In the genomic region with DNA sequence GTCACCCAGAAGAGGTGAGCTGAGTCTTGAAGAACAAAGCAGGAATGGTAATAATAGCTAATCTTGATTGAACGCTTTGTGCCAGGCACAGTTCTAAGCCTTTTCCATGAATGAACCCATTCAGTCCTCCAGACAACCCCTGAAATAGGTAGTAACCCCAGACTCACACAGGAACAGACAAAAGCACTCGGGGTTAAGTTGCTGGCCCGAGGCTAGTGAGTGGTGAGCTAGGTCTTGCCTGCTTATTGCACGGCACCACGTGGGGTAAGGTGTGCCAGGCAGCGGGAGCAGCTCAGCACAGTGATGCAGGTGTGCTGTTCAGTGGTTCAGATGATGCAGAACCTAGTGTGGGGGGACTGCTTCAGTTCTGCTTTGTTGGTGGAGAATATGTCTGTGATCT, we compare ENCODE assay signal across 2 cellular contexts.
TF ChIP-seq lines count a peak whose summit lies in the region.

No MANE protein-coding gene starts in this region.

TF ChIP-seq in IMR-90, 13 proteins besides CTCF, POLR2A, EP300 and RAD21:
- TF ChIP-seq, protein P1, sequence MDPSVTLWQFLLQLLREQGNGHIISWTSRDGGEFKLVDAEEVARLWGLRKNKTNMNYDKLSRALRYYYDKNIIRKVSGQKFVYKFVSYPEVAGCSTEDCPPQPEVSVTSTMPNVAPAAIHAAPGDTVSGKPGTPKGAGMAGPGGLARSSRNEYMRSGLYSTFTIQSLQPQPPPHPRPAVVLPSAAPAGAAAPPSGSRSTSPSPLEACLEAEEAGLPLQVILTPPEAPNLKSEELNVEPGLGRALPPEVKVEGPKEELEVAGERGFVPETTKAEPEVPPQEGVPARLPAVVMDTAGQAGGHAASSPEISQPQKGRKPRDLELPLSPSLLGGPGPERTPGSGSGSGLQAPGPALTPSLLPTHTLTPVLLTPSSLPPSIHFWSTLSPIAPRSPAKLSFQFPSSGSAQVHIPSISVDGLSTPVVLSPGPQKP (IDR thresholded peaks at IDR 0.05; ENCODE audit: borderline replicate concordance, low read depth, low read length): no peak
- TF ChIP-seq MAFK (IDR thresholded peaks at IDR 0.05; ENCODE audit: low read depth, low read length): no peak

TF ChIP-seq in WTC11, 78 proteins besides CTCF, POLR2A, EP300 and RAD21:
- TF ChIP-seq NR2C2 (CRISPR knock-in tag; IDR thresholded peaks at IDR 0.05): no peak
- TF ChIP-seq CREB1 (CRISPR knock-in tag; IDR thresholded peaks at IDR 0.05): no peak
- TF ChIP-seq USF1 (CRISPR knock-in tag; IDR thresholded peaks at IDR 0.05): no peak
- TF ChIP-seq ZNF423 (CRISPR knock-in tag; IDR thresholded peaks at IDR 0.05): no peak
- TF ChIP-seq OVOL2 (CRISPR knock-in tag; IDR thresholded peaks at IDR 0.05; ENCODE audit: borderline replicate concordance): no peak
- TF ChIP-seq MLX (CRISPR knock-in tag; IDR thresholded peaks at IDR 0.05): no peak
- TF ChIP-seq ERG (CRISPR knock-in tag; IDR thresholded peaks at IDR 0.05): no peak
- TF ChIP-seq, protein P2, sequence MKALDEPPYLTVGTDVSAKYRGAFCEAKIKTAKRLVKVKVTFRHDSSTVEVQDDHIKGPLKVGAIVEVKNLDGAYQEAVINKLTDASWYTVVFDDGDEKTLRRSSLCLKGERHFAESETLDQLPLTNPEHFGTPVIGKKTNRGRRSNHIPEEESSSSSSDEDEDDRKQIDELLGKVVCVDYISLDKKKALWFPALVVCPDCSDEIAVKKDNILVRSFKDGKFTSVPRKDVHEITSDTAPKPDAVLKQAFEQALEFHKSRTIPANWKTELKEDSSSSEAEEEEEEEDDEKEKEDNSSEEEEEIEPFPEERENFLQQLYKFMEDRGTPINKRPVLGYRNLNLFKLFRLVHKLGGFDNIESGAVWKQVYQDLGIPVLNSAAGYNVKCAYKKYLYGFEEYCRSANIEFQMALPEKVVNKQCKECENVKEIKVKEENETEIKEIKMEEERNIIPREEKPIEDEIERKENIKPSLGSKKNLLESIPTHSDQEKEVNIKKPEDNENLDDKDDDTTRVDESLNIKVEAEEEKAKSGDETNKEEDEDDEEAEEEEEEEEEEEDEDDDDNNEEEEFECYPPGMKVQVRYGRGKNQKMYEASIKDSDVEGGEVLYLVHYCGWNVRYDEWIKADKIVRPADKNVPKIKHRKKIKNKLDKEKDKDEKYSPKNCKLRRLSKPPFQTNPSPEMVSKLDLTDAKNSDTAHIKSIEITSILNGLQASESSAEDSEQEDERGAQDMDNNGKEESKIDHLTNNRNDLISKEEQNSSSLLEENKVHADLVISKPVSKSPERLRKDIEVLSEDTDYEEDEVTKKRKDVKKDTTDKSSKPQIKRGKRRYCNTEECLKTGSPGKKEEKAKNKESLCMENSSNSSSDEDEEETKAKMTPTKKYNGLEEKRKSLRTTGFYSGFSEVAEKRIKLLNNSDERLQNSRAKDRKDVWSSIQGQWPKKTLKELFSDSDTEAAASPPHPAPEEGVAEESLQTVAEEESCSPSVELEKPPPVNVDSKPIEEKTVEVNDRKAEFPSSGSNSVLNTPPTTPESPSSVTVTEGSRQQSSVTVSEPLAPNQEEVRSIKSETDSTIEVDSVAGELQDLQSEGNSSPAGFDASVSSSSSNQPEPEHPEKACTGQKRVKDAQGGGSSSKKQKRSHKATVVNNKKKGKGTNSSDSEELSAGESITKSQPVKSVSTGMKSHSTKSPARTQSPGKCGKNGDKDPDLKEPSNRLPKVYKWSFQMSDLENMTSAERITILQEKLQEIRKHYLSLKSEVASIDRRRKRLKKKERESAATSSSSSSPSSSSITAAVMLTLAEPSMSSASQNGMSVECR (CRISPR knock-in tag; IDR thresholded peaks at IDR 0.05; ENCODE audit: borderline replicate concordance): no peak
- no peak for TF ChIP-seq RELA (CRISPR knock-in tag; IDR thresholded peaks at IDR 0.05; ENCODE audit: borderline replicate concordance)
- no peak for TF ChIP-seq TCF7 (CRISPR knock-in tag; IDR thresholded peaks at IDR 0.05; ENCODE audit: low read depth)
- TF ChIP-seq, protein P3, sequence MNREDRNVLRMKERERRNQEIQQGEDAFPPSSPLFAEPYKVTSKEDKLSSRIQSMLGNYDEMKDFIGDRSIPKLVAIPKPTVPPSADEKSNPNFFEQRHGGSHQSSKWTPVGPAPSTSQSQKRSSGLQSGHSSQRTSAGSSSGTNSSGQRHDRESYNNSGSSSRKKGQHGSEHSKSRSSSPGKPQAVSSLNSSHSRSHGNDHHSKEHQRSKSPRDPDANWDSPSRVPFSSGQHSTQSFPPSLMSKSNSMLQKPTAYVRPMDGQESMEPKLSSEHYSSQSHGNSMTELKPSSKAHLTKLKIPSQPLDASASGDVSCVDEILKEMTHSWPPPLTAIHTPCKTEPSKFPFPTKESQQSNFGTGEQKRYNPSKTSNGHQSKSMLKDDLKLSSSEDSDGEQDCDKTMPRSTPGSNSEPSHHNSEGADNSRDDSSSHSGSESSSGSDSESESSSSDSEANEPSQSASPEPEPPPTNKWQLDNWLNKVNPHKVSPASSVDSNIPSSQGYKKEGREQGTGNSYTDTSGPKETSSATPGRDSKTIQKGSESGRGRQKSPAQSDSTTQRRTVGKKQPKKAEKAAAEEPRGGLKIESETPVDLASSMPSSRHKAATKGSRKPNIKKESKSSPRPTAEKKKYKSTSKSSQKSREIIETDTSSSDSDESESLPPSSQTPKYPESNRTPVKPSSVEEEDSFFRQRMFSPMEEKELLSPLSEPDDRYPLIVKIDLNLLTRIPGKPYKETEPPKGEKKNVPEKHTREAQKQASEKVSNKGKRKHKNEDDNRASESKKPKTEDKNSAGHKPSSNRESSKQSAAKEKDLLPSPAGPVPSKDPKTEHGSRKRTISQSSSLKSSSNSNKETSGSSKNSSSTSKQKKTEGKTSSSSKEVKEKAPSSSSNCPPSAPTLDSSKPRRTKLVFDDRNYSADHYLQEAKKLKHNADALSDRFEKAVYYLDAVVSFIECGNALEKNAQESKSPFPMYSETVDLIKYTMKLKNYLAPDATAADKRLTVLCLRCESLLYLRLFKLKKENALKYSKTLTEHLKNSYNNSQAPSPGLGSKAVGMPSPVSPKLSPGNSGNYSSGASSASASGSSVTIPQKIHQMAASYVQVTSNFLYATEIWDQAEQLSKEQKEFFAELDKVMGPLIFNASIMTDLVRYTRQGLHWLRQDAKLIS (CRISPR knock-in tag; IDR thresholded peaks at IDR 0.05; ENCODE audit: borderline replicate concordance): no peak
- TF ChIP-seq, protein P4, sequence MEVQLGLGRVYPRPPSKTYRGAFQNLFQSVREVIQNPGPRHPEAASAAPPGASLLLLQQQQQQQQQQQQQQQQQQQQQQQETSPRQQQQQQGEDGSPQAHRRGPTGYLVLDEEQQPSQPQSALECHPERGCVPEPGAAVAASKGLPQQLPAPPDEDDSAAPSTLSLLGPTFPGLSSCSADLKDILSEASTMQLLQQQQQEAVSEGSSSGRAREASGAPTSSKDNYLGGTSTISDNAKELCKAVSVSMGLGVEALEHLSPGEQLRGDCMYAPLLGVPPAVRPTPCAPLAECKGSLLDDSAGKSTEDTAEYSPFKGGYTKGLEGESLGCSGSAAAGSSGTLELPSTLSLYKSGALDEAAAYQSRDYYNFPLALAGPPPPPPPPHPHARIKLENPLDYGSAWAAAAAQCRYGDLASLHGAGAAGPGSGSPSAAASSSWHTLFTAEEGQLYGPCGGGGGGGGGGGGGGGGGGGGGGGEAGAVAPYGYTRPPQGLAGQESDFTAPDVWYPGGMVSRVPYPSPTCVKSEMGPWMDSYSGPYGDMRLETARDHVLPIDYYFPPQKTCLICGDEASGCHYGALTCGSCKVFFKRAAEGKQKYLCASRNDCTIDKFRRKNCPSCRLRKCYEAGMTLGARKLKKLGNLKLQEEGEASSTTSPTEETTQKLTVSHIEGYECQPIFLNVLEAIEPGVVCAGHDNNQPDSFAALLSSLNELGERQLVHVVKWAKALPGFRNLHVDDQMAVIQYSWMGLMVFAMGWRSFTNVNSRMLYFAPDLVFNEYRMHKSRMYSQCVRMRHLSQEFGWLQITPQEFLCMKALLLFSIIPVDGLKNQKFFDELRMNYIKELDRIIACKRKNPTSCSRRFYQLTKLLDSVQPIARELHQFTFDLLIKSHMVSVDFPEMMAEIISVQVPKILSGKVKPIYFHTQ (CRISPR knock-in tag; IDR thresholded peaks at IDR 0.05): no peak
- TF ChIP-seq, protein P5, sequence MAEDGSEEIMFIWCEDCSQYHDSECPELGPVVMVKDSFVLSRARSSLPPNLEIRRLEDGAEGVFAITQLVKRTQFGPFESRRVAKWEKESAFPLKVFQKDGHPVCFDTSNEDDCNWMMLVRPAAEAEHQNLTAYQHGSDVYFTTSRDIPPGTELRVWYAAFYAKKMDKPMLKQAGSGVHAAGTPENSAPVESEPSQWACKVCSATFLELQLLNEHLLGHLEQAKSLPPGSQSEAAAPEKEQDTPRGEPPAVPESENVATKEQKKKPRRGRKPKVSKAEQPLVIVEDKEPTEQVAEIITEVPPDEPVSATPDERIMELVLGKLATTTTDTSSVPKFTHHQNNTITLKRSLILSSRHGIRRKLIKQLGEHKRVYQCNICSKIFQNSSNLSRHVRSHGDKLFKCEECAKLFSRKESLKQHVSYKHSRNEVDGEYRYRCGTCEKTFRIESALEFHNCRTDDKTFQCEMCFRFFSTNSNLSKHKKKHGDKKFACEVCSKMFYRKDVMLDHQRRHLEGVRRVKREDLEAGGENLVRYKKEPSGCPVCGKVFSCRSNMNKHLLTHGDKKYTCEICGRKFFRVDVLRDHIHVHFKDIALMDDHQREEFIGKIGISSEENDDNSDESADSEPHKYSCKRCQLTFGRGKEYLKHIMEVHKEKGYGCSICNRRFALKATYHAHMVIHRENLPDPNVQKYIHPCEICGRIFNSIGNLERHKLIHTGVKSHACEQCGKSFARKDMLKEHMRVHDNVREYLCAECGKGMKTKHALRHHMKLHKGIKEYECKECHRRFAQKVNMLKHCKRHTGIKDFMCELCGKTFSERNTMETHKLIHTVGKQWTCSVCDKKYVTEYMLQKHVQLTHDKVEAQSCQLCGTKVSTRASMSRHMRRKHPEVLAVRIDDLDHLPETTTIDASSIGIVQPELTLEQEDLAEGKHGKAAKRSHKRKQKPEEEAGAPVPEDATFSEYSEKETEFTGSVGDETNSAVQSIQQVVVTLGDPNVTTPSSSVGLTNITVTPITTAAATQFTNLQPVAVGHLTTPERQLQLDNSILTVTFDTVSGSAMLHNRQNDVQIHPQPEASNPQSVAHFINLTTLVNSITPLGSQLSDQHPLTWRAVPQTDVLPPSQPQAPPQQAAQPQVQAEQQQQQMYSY (CRISPR knock-in tag; IDR thresholded peaks at IDR 0.05): no peak
- no peak for TF ChIP-seq ELF4 (CRISPR knock-in tag; IDR thresholded peaks at IDR 0.05; ENCODE audit: low read depth)
